20 cellular contexts compared by ENCODE assay signal in the genomic region with DNA sequence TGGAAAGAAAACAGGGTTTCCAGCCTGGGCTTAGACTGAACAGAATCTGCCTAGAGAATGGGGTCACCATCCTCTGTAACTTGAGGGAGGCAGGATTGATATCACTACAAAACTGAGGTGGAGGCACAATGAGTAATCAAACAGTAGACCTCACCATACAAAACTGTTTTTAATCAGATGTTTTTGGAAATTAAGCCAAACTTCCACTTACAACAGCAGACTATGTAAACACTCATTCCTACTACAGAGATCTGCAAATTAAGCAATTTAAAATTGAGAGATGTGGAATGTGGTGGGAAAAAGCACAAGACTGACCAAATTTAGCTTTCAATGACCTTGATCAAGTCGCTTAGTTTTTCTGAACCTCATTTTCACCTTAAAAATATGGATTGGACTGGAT.
DNase-seq lines count a peak whose midpoint lies in the region; ATAC-seq, FAIRE-seq and TF ChIP-seq lines count a peak whose summit lies in the region.
"Had no signal": no experiment of that assay in that cellular context is flagged by ENCODE, and none has a peak within 500 bp of the region (broad histone marks: within the 10 kb centered on the region; RNA-seq: fewer than 3 reads in every experiment).

No MANE protein-coding gene starts in this region.

- H3K9me3 ChIP-seq in K562 (replicated peaks; ENCODE audit: control insufficient read depth, insufficient read depth, low read depth, low read length) (no peaks in the 10 kb centered on the region), tibial nerve (no peaks in the 10 kb centered on the region)
- H3K9me3 ChIP-seq: A549 had no signal

- H3K36me3 Mint-ChIP-seq in activated CD4-positive, alpha-beta T cell treated with anti-CD3 and anti-CD28 coated beads, Interleukin-2, amount 10 ng/mL, durations not matched to agents 24 days and 14 days (ENCODE audit: low read depth) = no peaks in the 10 kb centered on the region
- H3K36me3 Mint-ChIP-seq: CD4-positive, alpha-beta memory T cell had no signal

- no peaks in the 10 kb centered on the region for H3K9me1 ChIP-seq in K562 (ENCODE audit: control insufficient read depth, insufficient read depth, low read length)

- TF ChIP-seq POLR2A in H54 (IDR thresholded peaks at IDR 0.05; ENCODE audit: low read depth, low read length) (no peak), K562 (conservative IDR thresholded peaks at IDR 0.05) (no peak), tibial nerve (IDR thresholded peaks at IDR 0.05) (no peak)

- no peak for ATAC-seq in K562
- ATAC-seq: A549, GM12878 had no signal

- 0% methylated on average over 1 of the region's 1 CpG for WGBS in K562 (ENCODE audit: insufficient coverage, low coverage, missing lambda C conversion rate)
- WGBS in tibial nerve, 2 donors = 61 to 80% methylated on average over 1 of the region's 1 CpG

- H3K79me2 ChIP-seq in K562 (ENCODE audit: control insufficient read depth, insufficient read depth, low read length) = no peaks in the 10 kb centered on the region

- FAIRE-seq in H54 (lab: Jason Lieb, UNC) (peak; percentile 33), K562 (lab: Jason Lieb, UNC) (peak; percentile 11)
- FAIRE-seq: A549, G401.6, GM12878 had no signal

- no peaks in the 10 kb centered on the region for H3K4me1 Mint-ChIP-seq in activated CD4-positive, alpha-beta T cell treated with anti-CD3 and anti-CD28 coated beads, Interleukin-2, amount 10 ng/mL, durations not matched to agents 24 days and 14 days
- H3K4me1 Mint-ChIP-seq: CD4-positive, alpha-beta memory T cell had no signal

- H3K4me2 ChIP-seq in K562 (ENCODE audit: insufficient read depth, low read length) = no peak overlapping the region
- H3K4me2 ChIP-seq: A549 had no signal

- TF ChIP-seq CTCF in K562 (IDR thresholded peaks at IDR 0.05 in 2 of 3, conservative IDR thresholded peaks at IDR 0.05 in 1 of 3; ENCODE audit: insufficient read depth in 2 of 3, low read depth in 1 of 3, low read length in 3 of 3) (no peak), tibial nerve (IDR thresholded peaks at IDR 0.05) (no peak)

- H3K4me3 Mint-ChIP-seq in activated CD4-positive, alpha-beta T cell treated with anti-CD3 and anti-CD28 coated beads, Interleukin-2, amount 10 ng/mL, durations not matched to agents 24 days and 14 days = no peak overlapping the region
- H3K4me3 Mint-ChIP-seq: CD4-positive, alpha-beta memory T cell had no signal

- in situ Hi-C loops in K562 (cut with MboI) = no loop called here

- H3K27me3 Mint-ChIP-seq in activated CD4-positive, alpha-beta T cell treated with anti-CD3 and anti-CD28 coated beads, Interleukin-2, amount 10 ng/mL, durations not matched to agents 24 days and 14 days = peaks cover 17% of the 10 kb centered on the region

- H3K4me1 ChIP-seq in K562 (replicated peaks in 1 of 2; ENCODE audit: control insufficient read depth in 2 of 2, insufficient read depth in 2 of 2, low read length in 2 of 2) = no peaks in the 10 kb centered on the region
- H3K4me1 ChIP-seq in tibial nerve = no peaks in the 10 kb centered on the region
- H3K4me1 ChIP-seq: A549 had no signal

- no peak for TF ChIP-seq RAD21 in K562 (CRISPR knock-in tag; conservative IDR thresholded peaks at IDR 0.05 in 1 of 2, IDR thresholded peaks at IDR 0.05 in 1 of 2)

- H3K27ac Mint-ChIP-seq in activated CD4-positive, alpha-beta T cell treated with anti-CD3 and anti-CD28 coated beads, Interleukin-2, amount 10 ng/mL, durations not matched to agents 24 days and 14 days = no peak overlapping the region
- H3K27ac Mint-ChIP-seq: CD4-positive, alpha-beta memory T cell had no signal

- TF ChIP-seq EP300 in K562 (IDR thresholded peaks at IDR 0.05; ENCODE audit: low read length) (no peak), tibial nerve (IDR thresholded peaks at IDR 0.05) (no peak)

- BruUV-seq in K562 (replicated peaks; lab: Mats Ljungman, UMichigan) = no TSS peak

- no peak overlapping the region for H2AFZ ChIP-seq in K562 (ENCODE audit: low read depth, low read length)

- H3K27ac ChIP-seq in K562 (ENCODE audit: extremely low read depth, low read depth, low read length) = no peak overlapping the region
- no peak overlapping the region for H3K27ac ChIP-seq in tibial nerve
- H3K27ac ChIP-seq: A549 had no signal

- H3K27me3 ChIP-seq in K562 (ENCODE audit: control insufficient read depth in 2 of 2, insufficient read depth in 2 of 2, low read length in 2 of 2) (peaks cover 3% of the 10 kb centered on the region in 2 experiments; a peak in 1 of 5 replicates), tibial nerve (no peaks in the 10 kb centered on the region)

- H4K20me1 ChIP-seq in K562 (replicated peaks; ENCODE audit: control insufficient read depth, insufficient read depth, low read length) = no peaks in the 10 kb centered on the region

- DNase-seq in H54 (ENCODE audit: insufficient read length, low spot score) (no peak), K562 (ENCODE audit: extremely low read depth in 1 of 4, low spot score in 3 of 4) (no peak), fibroblast of gingiva (ENCODE audit: low read depth) (peak; percentile 36), tibial nerve (ENCODE audit: low spot score in 2 of 2) (no peak), DMS153 treated with DMSO at 0.1 percent for 48 hours (lab: John Stamatoyannopoulos, UW; ENCODE audit: unreplicated experiment) (no peak)
- DNase-seq in activated effector memory CD4-positive, alpha-beta T cell treated with anti-CD3 and anti-CD28 coated beads, Interleukin-2, amount 50 U/mL, for 16 hours = no peak
- no peak for DNase-seq in activated CD4-positive, alpha-beta T cell treated with anti-CD3 and anti-CD28 coated beads, Interleukin-2, amount 10 ng/mL, durations not matched to agents 24 days and 14 days
- DNase-seq: 8988T; ACHN; C1 segment of cervical spinal cord; Calu3; CD4-positive, alpha-beta memory T cell; COR-L47; DND-41; GOT3; H7; HCEC 1CT had no signal

- H3K36me3 ChIP-seq in K562 (ENCODE audit: control insufficient read depth, insufficient read depth, low read length) = no peaks in the 10 kb centered on the region
- H3K36me3 ChIP-seq in tibial nerve = no peaks in the 10 kb centered on the region

- H3K4me3 ChIP-seq in K562 = no peak overlapping the region
- H3K4me3 ChIP-seq in tibial nerve = no peak overlapping the region
- H3K4me3 ChIP-seq: A549, GM12878 had no signal

- intact Hi-C loops in K562 (cut with micrococcal nuclease) = loop anchor here (5.0 to 10.0 kb wide), 2 partner anchors 775 to 803 kb away; no protein-coding TSS in a partner anchor
- intact Hi-C loops in activated CD4-positive, alpha-beta T cell treated with anti-CD3 and anti-CD28 coated beads, Interleukin-2, amount 10 ng/mL, durations not matched to agents 24 days and 14 days (cut with micrococcal nuclease) = no loop called here

- H3K9me3 Mint-ChIP-seq in activated CD4-positive, alpha-beta T cell treated with anti-CD3 and anti-CD28 coated beads, Interleukin-2, amount 10 ng/mL, durations not matched to agents 24 days and 14 days = no peaks in the 10 kb centered on the region

- H3K9ac ChIP-seq in K562 (ENCODE audit: insufficient read depth in 1 of 2, low read depth in 2 of 2, low read length in 2 of 2) = no peak overlapping the region

- CTCF ChIA-PET in K562 (lab: Yijun Ruan, JAX; ENCODE audit: low intra/inter-chr PET ratio) = no interaction called here

- POLR2A ChIA-PET in K562 (lab: Yijun Ruan, JAX) = no interaction called here

TF ChIP-seq in K562, 482 proteins besides CTCF, POLR2A, EP300 and RAD21:
- TF ChIP-seq CHD1 (IDR thresholded peaks at IDR 0.05; ENCODE audit: low read length) = no peak
TF ChIP-seq in K562: peak in this region for 0.
